Comparison of ENCODE assay signal across 8 cellular contexts in the genomic region with DNA sequence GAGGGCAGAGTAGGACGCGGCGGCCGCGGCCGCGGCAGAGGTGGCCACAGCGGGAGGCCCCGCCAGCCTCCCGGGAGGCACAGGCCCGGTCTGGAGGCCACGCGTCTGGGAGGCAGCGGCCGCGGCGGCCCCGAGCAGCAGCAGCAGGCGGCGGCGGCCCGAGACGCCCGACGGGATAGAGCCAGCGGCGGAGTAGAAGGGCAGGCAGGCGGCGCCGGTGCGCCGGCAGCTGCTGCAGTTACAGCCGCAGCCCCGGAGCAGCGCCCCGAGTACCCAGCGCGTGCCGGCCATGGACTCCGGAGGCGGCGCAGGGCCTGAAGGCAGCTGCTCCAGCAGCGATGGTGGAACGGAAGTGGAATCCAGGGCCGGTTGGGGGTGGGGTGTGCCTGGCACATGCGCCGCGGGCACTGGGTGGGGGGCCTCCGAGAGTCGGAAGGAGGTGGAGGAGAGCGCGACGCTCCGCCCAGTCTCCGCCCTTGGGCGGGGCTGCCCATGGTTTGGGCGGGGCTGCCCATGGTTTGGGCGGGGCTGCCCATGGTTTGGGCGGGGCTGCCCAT. TPM values are rescaled to one million over a fixed set of nuclear protein-coding genes. Genes with fewer than 3 reads are reported as not detected.
DNase-seq lines count a peak whose midpoint lies in the region; ATAC-seq and TF ChIP-seq lines count a peak whose summit lies in the region.

A gene with protein sequence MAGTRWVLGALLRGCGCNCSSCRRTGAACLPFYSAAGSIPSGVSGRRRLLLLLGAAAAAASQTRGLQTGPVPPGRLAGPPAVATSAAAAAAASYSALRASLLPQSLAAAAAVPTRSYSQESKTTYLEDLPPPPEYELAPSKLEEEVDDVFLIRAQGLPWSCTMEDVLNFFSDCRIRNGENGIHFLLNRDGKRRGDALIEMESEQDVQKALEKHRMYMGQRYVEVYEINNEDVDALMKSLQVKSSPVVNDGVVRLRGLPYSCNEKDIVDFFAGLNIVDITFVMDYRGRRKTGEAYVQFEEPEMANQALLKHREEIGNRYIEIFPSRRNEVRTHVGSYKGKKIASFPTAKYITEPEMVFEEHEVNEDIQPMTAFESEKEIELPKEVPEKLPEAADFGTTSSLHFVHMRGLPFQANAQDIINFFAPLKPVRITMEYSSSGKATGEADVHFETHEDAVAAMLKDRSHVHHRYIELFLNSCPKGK (minus strand): TSS at position 354 of the 557 bp plus-strand sequence. CDS start 63 bp downstream, at position 291.

- peak within 1 kb of the TSS; percentile 65 for H2AK5ac ChIP-seq in mesenchymal stem cell (ENCODE audit: low read length, severe bottlenecking)

- peaks cover 10% of the 10 kb centered on the region for H3K4me1 ChIP-seq in mesenchymal stem cell (ENCODE audit: control insufficient read depth, insufficient read depth, low read depth, low read length)

- ATAC-seq in GM19455 (IDR thresholded peaks at IDR 0.05; ENCODE audit: unreplicated experiment) = peak; percentile 72
- ATAC-seq in effector memory CD8-positive, alpha-beta T cell (replicated peaks) = peak; percentile 81

- H3K18ac ChIP-seq in mesenchymal stem cell (ENCODE audit: low read depth in 1 of 2, low read length in 2 of 2) = peak within 1 kb of the TSS; percentile 96 to 98

- peaks cover 14 to 28% of the 10 kb centered on the region in 2 donors for H3K4me1 Mint-ChIP-seq in effector memory CD8-positive, alpha-beta T cell (ENCODE audit: low read depth in 2 of 2)

- CTCF ChIA-PET in activated CD8-positive, alpha-beta memory T cell treated with anti-CD3 and anti-CD28 coated beads for 36 hours (lab: Charles Lee) = interaction anchor here (1.0 to 1.6 kb wide), 3 partner anchors 29 to 150 kb away, joined by 3 to 4 read pairs (median 3); a partner anchor contains a TSS

- WGBS in mesenchymal stem cell = 0% methylated on average over 38 of the region's 59 CpGs

- peak within 1 kb of the TSS; percentile 81 for H2AFZ ChIP-seq in mesenchymal stem cell (ENCODE audit: low read depth, low read length)

- peak within 1 kb of the TSS; percentile 92 for H2BK5ac ChIP-seq in mesenchymal stem cell (ENCODE audit: low read depth, low read length, poor library complexity, severe bottlenecking)

- H3K4me3 ChIP-seq in HL-60 (replicated peaks; ENCODE audit: insufficient read depth, low read length) (peak within 1 kb of the TSS; percentile 81), mesenchymal stem cell (ENCODE audit: insufficient read depth in 1 of 2, low read depth in 1 of 2, low read length in 2 of 2) (peak within 1 kb of the TSS; percentile 98 to 99)

- H3K23ac ChIP-seq in mesenchymal stem cell (ENCODE audit: low read length in 2 of 2) = peak within 1 kb of the TSS; percentile 83 to 96

- peak within 1 kb of the TSS; percentile 94 for H2BK15ac ChIP-seq in mesenchymal stem cell (ENCODE audit: low read depth, poor library complexity, severe bottlenecking)

- peak within 1 kb of the TSS in 1 of 2 experiments; percentile 54 for H2BK12ac ChIP-seq in mesenchymal stem cell (ENCODE audit: low read length in 2 of 2)

- no peaks in the 10 kb centered on the region for H3K9me3 ChIP-seq in mesenchymal stem cell (ENCODE audit: control insufficient read depth, low read length)

- H3K27ac ChIP-seq in HL-60 (replicated peaks) = peak within 1 kb of the TSS; percentile 82
- H3K27ac ChIP-seq in mesenchymal stem cell (ENCODE audit: low read length, poor library complexity, severe bottlenecking) = peak within 1 kb of the TSS; percentile 71

- H3K27me3 Mint-ChIP-seq in effector memory CD8-positive, alpha-beta T cell = no peaks in the 10 kb centered on the region

- H4K91ac ChIP-seq in mesenchymal stem cell (ENCODE audit: low read length) = peak within 1 kb of the TSS; percentile 96

- H3K79me1 ChIP-seq in mesenchymal stem cell (replicated peaks; ENCODE audit: low read length, poor library complexity, severe bottlenecking) = no peaks in the 10 kb centered on the region

- peak within 1 kb of the TSS; percentile 96 to 99 for H3K4me3 Mint-ChIP-seq in effector memory CD8-positive, alpha-beta T cell

- H3K27ac Mint-ChIP-seq in effector memory CD8-positive, alpha-beta T cell = peak within 1 kb of the TSS; percentile 93 to 95

- H3K9me3 Mint-ChIP-seq in effector memory CD8-positive, alpha-beta T cell = no peaks in the 10 kb centered on the region

- peaks cover 20% of the 10 kb centered on the region for H3K36me3 Mint-ChIP-seq in effector memory CD8-positive, alpha-beta T cell (ENCODE audit: insufficient read depth)

- H3K27me3 ChIP-seq in HL-60 (ENCODE audit: insufficient read depth, poor library complexity, severe bottlenecking) (no peaks in the 10 kb centered on the region), mesenchymal stem cell (ENCODE audit: control insufficient read depth in 1 of 2, insufficient read depth in 1 of 2, low read length in 2 of 2) (no peaks in the 10 kb centered on the region)

- H3K14ac ChIP-seq in mesenchymal stem cell (ENCODE audit: low read length in 2 of 2) = peak within 1 kb of the TSS in 1 of 2 experiments; percentile 99

- H2BK120ac ChIP-seq in mesenchymal stem cell (ENCODE audit: low read depth, low read length) = peak within 1 kb of the TSS; percentile 95

- H3K9ac ChIP-seq in mesenchymal stem cell (ENCODE audit: low read length) = peak within 1 kb of the TSS; percentile 94

- peak within 1 kb of the TSS; percentile 90 for H4K8ac ChIP-seq in mesenchymal stem cell (ENCODE audit: low read length)

- H3K4ac ChIP-seq in mesenchymal stem cell (ENCODE audit: low read depth in 1 of 2, low read length in 2 of 2) = peak within 1 kb of the TSS; percentile 97 to 99

- no peak for TF ChIP-seq CTCF in HL-60 (IDR thresholded peaks at IDR 0.05; ENCODE audit: insufficient read depth, low read length)

- POLR2A ChIA-PET in activated CD8-positive, alpha-beta memory T cell treated with anti-CD3 and anti-CD28 coated beads for 36 hours (lab: Charles Lee) = interaction anchor here (0.6 to 2.0 kb wide), 7 partner anchors 9 to 154 kb away, joined by 3 to 13 read pairs (median 4); a partner anchor contains a TSS

- H3K36me3 ChIP-seq in mesenchymal stem cell (ENCODE audit: control insufficient read depth in 1 of 2, insufficient read depth in 2 of 2, low read depth in 1 of 2, low read length in 2 of 2) = peaks cover 9% of the 10 kb centered on the region in 2 experiments

- H3K4me2 ChIP-seq in mesenchymal stem cell (ENCODE audit: low read length, poor library complexity, severe bottlenecking) = peak within 1 kb of the TSS; percentile 87

- DNase-seq in COLO829 (ENCODE audit: low spot score) (peak; percentile 97), HL-60 (ENCODE audit: low read depth in 1 of 2, low spot score in 1 of 2) (peak; percentile 76 to 94), mesenchymal stem cell (peak; percentile 92)
- peak; percentile 88 for DNase-seq in NK-92 treated with Interleukin-12 subunit alpha and Interleukin-12 subunit beta, amount 100 ng/mL, for 24 hours (lab: John Stamatoyannopoulos, UW)
- DNase-seq in effector memory CD8-positive, alpha-beta T cell = peak; percentile 92
- DNase-seq in stimulated activated CD8-positive, alpha-beta memory T cell treated with anti-CD3 and anti-CD28 coated beads, Interleukin-12 subunit alpha, Interleukin-12 subunit beta, amount 100 ng/mL, for 24 hours (ENCODE audit: extremely low read depth) = peak; percentile 87

RNA-seq across cellular contexts. Expression of the gene that starts here (rescaled TPM):
- 100 to 1,000 TPM; 117 TPM for total RNA-seq in activated CD8-positive, alpha-beta memory T cell treated with anti-CD3 and anti-CD28 coated beads for 36 hours
- polyA plus RNA-seq in mesenchymal stem cell (2013, experiment 1 of 2) = 57.8 TPM
- 62.4 TPM for polyA plus RNA-seq in mesenchymal stem cell (2013, experiment 2 of 2)

Comparison
In these comparisons a context has a peak if more than half of its experiments do, and no peak if none do; other contexts are left out.
1. Peak in every context shown above with its lines: DNase-seq, ATAC-seq, H3K4me3 ChIP-seq and H3K27ac ChIP-seq.